ENCODE assay signal across 9 cellular contexts in the genomic region with DNA sequence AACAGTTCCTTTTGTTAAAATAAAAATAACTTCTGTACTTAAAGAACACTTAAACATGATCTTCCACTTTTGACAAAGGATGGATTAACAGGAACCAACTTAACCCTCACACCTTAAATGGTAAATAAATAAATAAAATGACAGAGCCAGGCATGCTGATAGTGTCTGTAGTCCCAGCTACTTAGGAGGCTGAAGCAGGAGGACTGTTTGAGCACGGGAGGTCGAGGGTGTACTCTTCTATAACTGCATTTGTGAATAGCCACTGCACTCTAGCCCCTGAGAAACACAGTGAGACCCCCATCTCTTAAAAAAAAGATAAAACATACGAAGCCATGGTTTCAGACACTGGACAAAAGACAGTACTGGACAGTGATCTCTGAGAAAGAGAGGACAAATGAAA.
"Had no signal": no experiment of that assay in that cellular context is flagged by ENCODE, and none has a peak within 500 bp of the region (broad histone marks: within the 10 kb centered on the region; RNA-seq: fewer than 3 reads in every experiment).

No MANE protein-coding gene starts in this region.

- H3K27me3 Mint-ChIP-seq: activated CD4-positive, alpha-beta T cell treated with anti-CD3 and anti-CD28 coated beads, Interleukin-2, amount 10 ng/mL, durations not matched to agents 7 days and 5 days; naive thymus-derived CD4-positive, alpha-beta T cell had no signal

- H3K4me3 ChIP-seq: ascending aorta, coronary artery, tibial nerve had no signal

- H3K27ac ChIP-seq: ascending aorta, coronary artery, tibial nerve had no signal

- H3K4me3 Mint-ChIP-seq: activated CD4-positive, alpha-beta T cell treated with anti-CD3 and anti-CD28 coated beads, Interleukin-2, amount 10 ng/mL, durations not matched to agents 7 days and 5 days had no signal

- H3K27ac Mint-ChIP-seq: naive thymus-derived CD4-positive, alpha-beta T cell had no signal

- DNase-seq: activated CD4-positive, alpha-beta T cell treated with anti-CD3 and anti-CD28 coated beads, Interleukin-2, amount 10 ng/mL, durations not matched to agents 7 days and 5 days; activated CD4-positive, CD25-positive, alpha-beta regulatory T cell; activated effector memory CD4-positive, alpha-beta T cell treated with anti-CD3 and anti-CD28 coated beads, Interleukin-2, amount 50 U/mL, for 16 hours; effector memory CD4-positive, alpha-beta T cell; naive thymus-derived CD4-positive, alpha-beta T cell; T-helper 2 cell had no signal

- H3K27me3 ChIP-seq: ascending aorta, tibial nerve had no signal

- ATAC-seq: naive thymus-derived CD4-positive, alpha-beta T cell had no signal
